In the genomic region with DNA sequence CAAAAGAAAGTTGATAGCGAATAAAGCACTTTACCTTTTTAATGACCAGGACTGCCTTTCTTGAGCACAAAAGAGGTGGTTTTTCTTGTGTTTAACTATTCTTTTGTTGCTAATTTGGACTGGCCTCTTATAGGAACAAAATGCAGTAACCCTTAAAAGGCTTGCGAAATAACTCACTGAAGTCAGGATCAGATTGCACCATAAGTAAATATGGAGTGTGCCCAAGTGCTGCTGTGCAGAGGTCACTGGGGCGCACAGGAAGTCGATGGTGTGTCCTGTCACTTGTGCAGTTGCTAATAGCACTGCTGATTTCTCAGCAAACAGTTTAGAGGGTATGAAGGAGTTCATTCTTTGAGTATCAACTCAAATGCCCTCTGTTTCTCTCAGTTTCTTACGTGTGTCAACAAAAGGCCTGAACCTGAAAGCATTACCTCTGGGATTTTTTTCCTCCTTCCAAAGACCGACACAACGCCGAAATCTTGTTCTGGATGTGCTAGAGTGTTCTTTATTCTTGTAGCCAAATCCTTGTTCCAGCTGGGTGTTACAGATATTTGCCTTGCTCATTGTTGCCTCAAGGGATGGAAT, we compare ENCODE assay signal across 1 cellular context.
TF ChIP-seq lines count a peak whose summit lies in the region.

No MANE protein-coding gene starts in this region.

TF ChIP-seq in HepG2, 621 proteins besides CTCF, POLR2A, EP300 and RAD21 (continued from another document and continues in another):
- TF ChIP-seq, protein P1, sequence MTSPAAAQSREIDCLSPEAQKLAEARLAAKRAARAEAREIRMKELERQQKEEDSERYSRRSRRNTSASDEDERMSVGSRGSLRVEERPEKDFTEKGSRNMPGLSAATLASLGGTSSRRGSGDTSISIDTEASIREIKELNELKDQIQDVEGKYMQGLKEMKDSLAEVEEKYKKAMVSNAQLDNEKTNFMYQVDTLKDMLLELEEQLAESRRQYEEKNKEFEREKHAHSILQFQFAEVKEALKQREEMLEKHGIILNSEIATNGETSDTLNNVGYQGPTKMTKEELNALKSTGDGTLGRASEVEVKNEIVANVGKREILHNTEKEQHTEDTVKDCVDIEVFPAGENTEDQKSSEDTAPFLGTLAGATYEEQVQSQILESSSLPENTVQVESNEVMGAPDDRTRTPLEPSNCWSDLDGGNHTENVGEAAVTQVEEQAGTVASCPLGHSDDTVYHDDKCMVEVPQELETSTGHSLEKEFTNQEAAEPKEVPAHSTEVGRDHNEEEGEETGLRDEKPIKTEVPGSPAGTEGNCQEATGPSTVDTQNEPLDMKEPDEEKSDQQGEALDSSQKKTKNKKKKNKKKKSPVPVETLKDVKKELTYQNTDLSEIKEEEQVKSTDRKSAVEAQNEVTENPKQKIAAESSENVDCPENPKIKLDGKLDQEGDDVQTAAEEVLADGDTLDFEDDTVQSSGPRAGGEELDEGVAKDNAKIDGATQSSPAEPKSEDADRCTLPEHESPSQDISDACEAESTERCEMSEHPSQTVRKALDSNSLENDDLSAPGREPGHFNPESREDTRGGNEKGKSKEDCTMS (CRISPR knock-in tag; conservative IDR thresholded peaks at IDR 0.05) = peak; percentile 64; the same call in 1 of the 2 replicates
- TF ChIP-seq, protein P2, sequence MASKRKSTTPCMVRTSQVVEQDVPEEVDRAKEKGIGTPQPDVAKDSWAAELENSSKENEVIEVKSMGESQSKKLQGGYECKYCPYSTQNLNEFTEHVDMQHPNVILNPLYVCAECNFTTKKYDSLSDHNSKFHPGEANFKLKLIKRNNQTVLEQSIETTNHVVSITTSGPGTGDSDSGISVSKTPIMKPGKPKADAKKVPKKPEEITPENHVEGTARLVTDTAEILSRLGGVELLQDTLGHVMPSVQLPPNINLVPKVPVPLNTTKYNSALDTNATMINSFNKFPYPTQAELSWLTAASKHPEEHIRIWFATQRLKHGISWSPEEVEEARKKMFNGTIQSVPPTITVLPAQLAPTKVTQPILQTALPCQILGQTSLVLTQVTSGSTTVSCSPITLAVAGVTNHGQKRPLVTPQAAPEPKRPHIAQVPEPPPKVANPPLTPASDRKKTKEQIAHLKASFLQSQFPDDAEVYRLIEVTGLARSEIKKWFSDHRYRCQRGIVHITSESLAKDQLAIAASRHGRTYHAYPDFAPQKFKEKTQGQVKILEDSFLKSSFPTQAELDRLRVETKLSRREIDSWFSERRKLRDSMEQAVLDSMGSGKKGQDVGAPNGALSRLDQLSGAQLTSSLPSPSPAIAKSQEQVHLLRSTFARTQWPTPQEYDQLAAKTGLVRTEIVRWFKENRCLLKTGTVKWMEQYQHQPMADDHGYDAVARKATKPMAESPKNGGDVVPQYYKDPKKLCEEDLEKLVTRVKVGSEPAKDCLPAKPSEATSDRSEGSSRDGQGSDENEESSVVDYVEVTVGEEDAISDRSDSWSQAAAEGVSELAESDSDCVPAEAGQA (IDR thresholded peaks at IDR 0.05; ENCODE audit: low read depth) = peak; percentile 73; the same call in 1 of the 2 replicates
- TF ChIP-seq, protein P2 (CRISPR knock-in tag; IDR thresholded peaks at IDR 0.05; ENCODE audit: borderline replicate concordance) = no peak; the same call in 1 of the 2 replicates
- no peak for TF ChIP-seq THYN1 (CRISPR knock-in tag; IDR thresholded peaks at IDR 0.05; ENCODE audit: borderline replicate concordance, low read depth)
- no peak for TF ChIP-seq NFKB2 (CRISPR knock-in tag; IDR thresholded peaks at IDR 0.05; ENCODE audit: borderline replicate concordance)
- peak; percentile 74 for TF ChIP-seq BHLHE40 (IDR thresholded peaks at IDR 0.05; ENCODE audit: low read length)
- peak; percentile 86 for TF ChIP-seq YEATS4 (CRISPR knock-in tag; IDR thresholded peaks at IDR 0.05; ENCODE audit: borderline replicate concordance)
- TF ChIP-seq, protein P3, sequence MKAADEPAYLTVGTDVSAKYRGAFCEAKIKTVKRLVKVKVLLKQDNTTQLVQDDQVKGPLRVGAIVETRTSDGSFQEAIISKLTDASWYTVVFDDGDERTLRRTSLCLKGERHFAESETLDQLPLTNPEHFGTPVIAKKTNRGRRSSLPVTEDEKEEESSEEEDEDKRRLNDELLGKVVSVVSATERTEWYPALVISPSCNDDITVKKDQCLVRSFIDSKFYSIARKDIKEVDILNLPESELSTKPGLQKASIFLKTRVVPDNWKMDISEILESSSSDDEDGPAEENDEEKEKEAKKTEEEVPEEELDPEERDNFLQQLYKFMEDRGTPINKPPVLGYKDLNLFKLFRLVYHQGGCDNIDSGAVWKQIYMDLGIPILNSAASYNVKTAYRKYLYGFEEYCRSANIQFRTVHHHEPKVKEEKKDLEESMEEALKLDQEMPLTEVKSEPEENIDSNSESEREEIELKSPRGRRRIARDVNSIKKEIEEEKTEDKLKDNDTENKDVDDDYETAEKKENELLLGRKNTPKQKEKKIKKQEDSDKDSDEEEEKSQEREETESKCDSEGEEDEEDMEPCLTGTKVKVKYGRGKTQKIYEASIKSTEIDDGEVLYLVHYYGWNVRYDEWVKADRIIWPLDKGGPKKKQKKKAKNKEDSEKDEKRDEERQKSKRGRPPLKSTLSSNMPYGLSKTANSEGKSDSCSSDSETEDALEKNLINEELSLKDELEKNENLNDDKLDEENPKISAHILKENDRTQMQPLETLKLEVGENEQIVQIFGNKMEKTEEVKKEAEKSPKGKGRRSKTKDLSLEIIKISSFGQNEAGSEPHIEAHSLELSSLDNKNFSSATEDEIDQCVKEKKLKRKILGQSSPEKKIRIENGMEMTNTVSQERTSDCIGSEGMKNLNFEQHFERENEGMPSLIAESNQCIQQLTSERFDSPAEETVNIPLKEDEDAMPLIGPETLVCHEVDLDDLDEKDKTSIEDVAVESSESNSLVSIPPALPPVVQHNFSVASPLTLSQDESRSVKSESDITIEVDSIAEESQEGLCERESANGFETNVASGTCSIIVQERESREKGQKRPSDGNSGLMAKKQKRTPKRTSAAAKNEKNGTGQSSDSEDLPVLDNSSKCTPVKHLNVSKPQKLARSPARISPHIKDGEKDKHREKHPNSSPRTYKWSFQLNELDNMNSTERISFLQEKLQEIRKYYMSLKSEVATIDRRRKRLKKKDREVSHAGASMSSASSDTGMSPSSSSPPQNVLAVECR (CRISPR knock-in tag; IDR thresholded peaks at IDR 0.05; ENCODE audit: borderline replicate concordance) = peak; percentile 70; the same call in 1 of the 2 replicates
- peak; percentile 95; the same call in 1 of the 2 replicates for TF ChIP-seq ZNF292 (CRISPR knock-in tag; IDR thresholded peaks at IDR 0.05; ENCODE audit: borderline replicate concordance, low read depth)
- TF ChIP-seq ARID2 (CRISPR knock-in tag; IDR thresholded peaks at IDR 0.05; ENCODE audit: borderline replicate concordance) = no peak
- peak; percentile 90 for TF ChIP-seq KLF11 (CRISPR knock-in tag; IDR thresholded peaks at IDR 0.05)
- TF ChIP-seq, protein P4, sequence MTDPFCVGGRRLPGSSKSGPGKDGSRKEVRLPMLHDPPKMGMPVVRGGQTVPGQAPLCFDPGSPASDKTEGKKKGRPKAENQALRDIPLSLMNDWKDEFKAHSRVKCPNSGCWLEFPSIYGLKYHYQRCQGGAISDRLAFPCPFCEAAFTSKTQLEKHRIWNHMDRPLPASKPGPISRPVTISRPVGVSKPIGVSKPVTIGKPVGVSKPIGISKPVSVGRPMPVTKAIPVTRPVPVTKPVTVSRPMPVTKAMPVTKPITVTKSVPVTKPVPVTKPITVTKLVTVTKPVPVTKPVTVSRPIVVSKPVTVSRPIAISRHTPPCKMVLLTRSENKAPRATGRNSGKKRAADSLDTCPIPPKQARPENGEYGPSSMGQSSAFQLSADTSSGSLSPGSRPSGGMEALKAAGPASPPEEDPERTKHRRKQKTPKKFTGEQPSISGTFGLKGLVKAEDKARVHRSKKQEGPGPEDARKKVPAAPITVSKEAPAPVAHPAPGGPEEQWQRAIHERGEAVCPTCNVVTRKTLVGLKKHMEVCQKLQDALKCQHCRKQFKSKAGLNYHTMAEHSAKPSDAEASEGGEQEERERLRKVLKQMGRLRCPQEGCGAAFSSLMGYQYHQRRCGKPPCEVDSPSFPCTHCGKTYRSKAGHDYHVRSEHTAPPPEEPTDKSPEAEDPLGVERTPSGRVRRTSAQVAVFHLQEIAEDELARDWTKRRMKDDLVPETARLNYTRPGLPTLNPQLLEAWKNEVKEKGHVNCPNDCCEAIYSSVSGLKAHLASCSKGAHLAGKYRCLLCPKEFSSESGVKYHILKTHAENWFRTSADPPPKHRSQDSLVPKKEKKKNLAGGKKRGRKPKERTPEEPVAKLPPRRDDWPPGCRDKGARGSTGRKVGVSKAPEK (CRISPR knock-in tag; IDR thresholded peaks at IDR 0.05; ENCODE audit: borderline replicate concordance) = peak; percentile 99
- TF ChIP-seq FOSL1 (CRISPR knock-in tag; IDR thresholded peaks at IDR 0.05; ENCODE audit: borderline replicate concordance) = no peak
- TF ChIP-seq WIZ (CRISPR knock-in tag; IDR thresholded peaks at IDR 0.05) = no peak
- TF ChIP-seq SNAPC2 (CRISPR knock-in tag; IDR thresholded peaks at IDR 0.05) = peak; percentile 44; the same call in 1 of the 2 replicates
- peak; percentile 95 for TF ChIP-seq ELF3 (CRISPR knock-in tag; IDR thresholded peaks at IDR 0.05)
- TF ChIP-seq, protein P5, sequence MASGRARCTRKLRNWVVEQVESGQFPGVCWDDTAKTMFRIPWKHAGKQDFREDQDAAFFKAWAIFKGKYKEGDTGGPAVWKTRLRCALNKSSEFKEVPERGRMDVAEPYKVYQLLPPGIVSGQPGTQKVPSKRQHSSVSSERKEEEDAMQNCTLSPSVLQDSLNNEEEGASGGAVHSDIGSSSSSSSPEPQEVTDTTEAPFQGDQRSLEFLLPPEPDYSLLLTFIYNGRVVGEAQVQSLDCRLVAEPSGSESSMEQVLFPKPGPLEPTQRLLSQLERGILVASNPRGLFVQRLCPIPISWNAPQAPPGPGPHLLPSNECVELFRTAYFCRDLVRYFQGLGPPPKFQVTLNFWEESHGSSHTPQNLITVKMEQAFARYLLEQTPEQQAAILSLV (CRISPR knock-in tag; IDR thresholded peaks at IDR 0.05; ENCODE audit: borderline replicate concordance) = no peak
- peak; percentile 96 for TF ChIP-seq SAP130 (CRISPR knock-in tag; IDR thresholded peaks at IDR 0.05; ENCODE audit: low read depth)
- peak; percentile 84; the same call in 1 of the 2 replicates for TF ChIP-seq KDM1A (CRISPR knock-in tag; IDR thresholded peaks at IDR 0.05)
- TF ChIP-seq SRY (CRISPR knock-in tag; IDR thresholded peaks at IDR 0.05) = no peak
- TF ChIP-seq ARNTL (CRISPR knock-in tag; IDR thresholded peaks at IDR 0.05) = peak; percentile 89; the same call in 1 of the 2 replicates
- TF ChIP-seq, protein P6, sequence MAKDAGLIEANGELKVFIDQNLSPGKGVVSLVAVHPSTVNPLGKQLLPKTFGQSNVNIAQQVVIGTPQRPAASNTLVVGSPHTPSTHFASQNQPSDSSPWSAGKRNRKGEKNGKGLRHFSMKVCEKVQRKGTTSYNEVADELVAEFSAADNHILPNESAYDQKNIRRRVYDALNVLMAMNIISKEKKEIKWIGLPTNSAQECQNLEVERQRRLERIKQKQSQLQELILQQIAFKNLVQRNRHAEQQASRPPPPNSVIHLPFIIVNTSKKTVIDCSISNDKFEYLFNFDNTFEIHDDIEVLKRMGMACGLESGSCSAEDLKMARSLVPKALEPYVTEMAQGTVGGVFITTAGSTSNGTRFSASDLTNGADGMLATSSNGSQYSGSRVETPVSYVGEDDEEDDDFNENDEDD (CRISPR knock-in tag; IDR thresholded peaks at IDR 0.05; ENCODE audit: borderline replicate concordance) = no peak; the same call in 1 of the 2 replicates
- TF ChIP-seq GFI1 (CRISPR knock-in tag; IDR thresholded peaks at IDR 0.05; ENCODE audit: borderline replicate concordance) = peak; percentile 93
- TF ChIP-seq ATF7 (IDR thresholded peaks at IDR 0.05) = no peak
- peak; percentile 88; the same call in 1 of the 2 replicates for TF ChIP-seq ATF7 (CRISPR knock-in tag; IDR thresholded peaks at IDR 0.05)
- TF ChIP-seq, protein P7, sequence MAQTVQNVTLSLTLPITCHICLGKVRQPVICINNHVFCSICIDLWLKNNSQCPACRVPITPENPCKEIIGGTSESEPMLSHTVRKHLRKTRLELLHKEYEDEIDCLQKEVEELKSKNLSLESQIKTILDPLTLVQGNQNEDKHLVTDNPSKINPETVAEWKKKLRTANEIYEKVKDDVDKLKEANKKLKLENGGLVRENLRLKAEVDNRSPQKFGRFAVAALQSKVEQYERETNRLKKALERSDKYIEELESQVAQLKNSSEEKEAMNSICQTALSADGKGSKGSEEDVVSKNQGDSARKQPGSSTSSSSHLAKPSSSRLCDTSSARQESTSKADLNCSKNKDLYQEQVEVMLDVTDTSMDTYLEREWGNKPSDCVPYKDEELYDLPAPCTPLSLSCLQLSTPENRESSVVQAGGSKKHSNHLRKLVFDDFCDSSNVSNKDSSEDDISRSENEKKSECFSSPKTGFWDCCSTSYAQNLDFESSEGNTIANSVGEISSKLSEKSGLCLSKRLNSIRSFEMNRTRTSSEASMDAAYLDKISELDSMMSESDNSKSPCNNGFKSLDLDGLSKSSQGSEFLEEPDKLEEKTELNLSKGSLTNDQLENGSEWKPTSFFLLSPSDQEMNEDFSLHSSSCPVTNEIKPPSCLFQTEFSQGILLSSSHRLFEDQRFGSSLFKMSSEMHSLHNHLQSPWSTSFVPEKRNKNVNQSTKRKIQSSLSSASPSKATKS (CRISPR knock-in tag; IDR thresholded peaks at IDR 0.05) = 0 out of 2 replicates have a peak, but pooled peaks have one; percentile 49
- TF ChIP-seq ZNF337 (CRISPR knock-in tag; IDR thresholded peaks at IDR 0.05; ENCODE audit: borderline replicate concordance, low read depth) = 0 out of 2 replicates have a peak, but pooled peaks have one; percentile 78
- no peak for TF ChIP-seq ZNF253 (CRISPR knock-in tag; IDR thresholded peaks at IDR 0.05; ENCODE audit: borderline replicate concordance)
- TF ChIP-seq, protein P8, sequence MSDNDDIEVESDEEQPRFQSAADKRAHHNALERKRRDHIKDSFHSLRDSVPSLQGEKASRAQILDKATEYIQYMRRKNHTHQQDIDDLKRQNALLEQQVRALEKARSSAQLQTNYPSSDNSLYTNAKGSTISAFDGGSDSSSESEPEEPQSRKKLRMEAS (IDR thresholded peaks at IDR 0.05) = peak; percentile 54; the same call in 1 of the 2 replicates
- TF ChIP-seq THAP11 (CRISPR knock-in tag; IDR thresholded peaks at IDR 0.05) = peak; percentile 80
